In the genomic region with DNA sequence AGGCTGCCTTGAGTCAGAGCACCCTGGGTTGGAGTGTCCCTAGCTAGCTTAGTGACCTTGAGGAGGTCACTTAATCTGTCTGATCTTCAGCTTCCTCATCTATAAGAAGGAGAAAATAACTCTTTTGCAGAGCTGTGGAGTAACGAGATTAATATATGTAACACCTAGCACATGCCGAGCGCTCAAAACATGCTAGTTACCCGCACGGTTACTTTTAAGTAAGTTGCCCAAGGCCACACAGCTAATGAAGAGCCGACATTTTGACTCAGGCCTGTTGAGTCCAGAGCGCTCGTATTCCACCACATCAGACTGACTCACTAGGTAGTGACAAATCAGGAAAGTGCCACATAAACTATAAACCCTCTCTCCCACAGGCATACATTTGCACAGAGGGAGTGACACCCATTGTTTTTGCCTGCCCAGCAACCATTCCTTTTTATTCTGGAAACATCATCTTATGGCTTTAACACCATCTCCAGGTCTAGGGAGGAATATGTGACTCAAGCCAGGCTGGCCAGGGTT, we compare ENCODE assay signal across 1 cellular context.
TF ChIP-seq lines count a peak whose summit lies in the region.

No MANE protein-coding gene starts in this region.

TF ChIP-seq in IMR-90, 13 proteins besides CTCF, POLR2A, EP300 and RAD21:
- TF ChIP-seq FOS (IDR thresholded peaks at IDR 0.05; ENCODE audit: low read depth, low read length), result peak; percentile 13; the same call in 1 of the 2 replicates
- peak; percentile 20; the same call in 1 of the 2 replicates for TF ChIP-seq MAFK (IDR thresholded peaks at IDR 0.05; ENCODE audit: low read depth, low read length)
- TF ChIP-seq CEBPB (IDR thresholded peaks at IDR 0.05; ENCODE audit: low read depth, low read length), result no peak
